ENCODE assay signal across 13 cellular contexts in genomic region chr17:31722251-31723056, GRCh38.
DNase-seq lines count a peak whose midpoint lies in the region; ATAC-seq and TF ChIP-seq lines count a peak whose summit lies in the region.
"Had no signal": no experiment of that assay in that cellular context is flagged by ENCODE, and none has a peak within 500 bp of the region (broad histone marks: within the 10 kb centered on the region; RNA-seq: fewer than 3 reads in every experiment).

No MANE protein-coding gene starts in this region.

- no peaks in the 10 kb centered on the region for H4K20me1 ChIP-seq in GM23248 (ENCODE audit: insufficient read depth)

- H3K9me3 ChIP-seq in GM23248 (ENCODE audit: low read depth) (no peaks in the 10 kb centered on the region), sigmoid colon (no peaks in the 10 kb centered on the region)
- H3K9me3 ChIP-seq: prostate gland, upper lobe of left lung had no signal

- ATAC-seq in Right ventricle myocardium superior (ENCODE audit: poor library complexity) (peak; percentile 94), GM18502 (IDR thresholded peaks at IDR 0.05; ENCODE audit: poor library complexity, unreplicated experiment) (no peak), HG03469 (IDR thresholded peaks at IDR 0.05; ENCODE audit: unreplicated experiment) (no peak)
- ATAC-seq: activated T-cell treated with anti-CD3 and anti-CD28 coated beads, Interleukin-2, amount 50 U/mL, for 4 hours had no signal

- no peaks in the 10 kb centered on the region for H3K79me2 ChIP-seq in GM23248 (ENCODE audit: insufficient read depth)

- H2AFZ ChIP-seq in GM23248, result no peak overlapping the region

- no peaks in the 10 kb centered on the region for H3K9me2 ChIP-seq in GM23248 (ENCODE audit: insufficient read depth)

- no peak for TF ChIP-seq CTCF in sigmoid colon (IDR thresholded peaks at IDR 0.05)

- H3K27ac ChIP-seq in GM23248 (no peak overlapping the region), sigmoid colon (peak overlapping the region; percentile 21 to 79 (median 74))
- H3K27ac ChIP-seq: prostate gland had no signal

- in situ Hi-C loops in GM23248 (cut with MboI), result no loop called here

- H3K4me1 ChIP-seq in GM23248 (ENCODE audit: insufficient read depth), result peaks cover 22% of the 10 kb centered on the region
- peaks cover 0 to 36% (median 28%) of the 10 kb centered on the region in 4 donors for H3K4me1 ChIP-seq in sigmoid colon
- H3K4me1 ChIP-seq: prostate gland had no signal

- peaks cover 9% of the 10 kb centered on the region; the same call in 1 of the 2 replicates for H3F3A ChIP-seq in GM23248 (ENCODE audit: insufficient read depth)

- H3K27me3 ChIP-seq in GM23248 (replicated peaks; ENCODE audit: insufficient read depth) (no peaks in the 10 kb centered on the region), sigmoid colon (no peaks in the 10 kb centered on the region)
- H3K27me3 ChIP-seq: upper lobe of left lung had no signal

- WGBS in GM23248 (ENCODE audit: low coverage in 1 of 2, low lambda C conversion rate in 2 of 2, missing lambda C conversion rate in 2 of 2), 2 experiments, result 68 to 75% methylated on average over 14 of the region's 14 CpGs
- 72 to 87% methylated on average over 14 of the region's 14 CpGs for WGBS in sigmoid colon, 2 donors

- DNase-seq in GM23248, result peak; percentile 60
- peak; percentile 57 for DNase-seq in SW480 (ENCODE audit: low spot score)
- peak; percentile 53 for DNase-seq in Right ventricle myocardium superior
- DNase-seq in sigmoid colon, result no peak
- DNase-seq in UCSD-AML1 (lab: John Stamatoyannopoulos, UW; ENCODE audit: unreplicated experiment), result no peak
- no peak for DNase-seq in activated T-cell treated with anti-CD3 and anti-CD28 coated beads, Interleukin-2, amount 50 U/mL, for 48 hours
- DNase-seq: activated T-cell treated with anti-CD3 and anti-CD28 coated beads, Interleukin-2, amount 50 U/mL, for 4 hours; CD4-positive, CD25-positive, alpha-beta regulatory T cell; NCI-H226; upper lobe of left lung had no signal

- H3K4me2 ChIP-seq in GM23248 (ENCODE audit: unreplicated experiment), result peak overlapping the region; percentile 15

- no peak for TF ChIP-seq POLR2A in sigmoid colon (IDR thresholded peaks at IDR 0.05)

- H3K36me3 ChIP-seq in GM23248 (ENCODE audit: low read depth) (no peaks in the 10 kb centered on the region), sigmoid colon (no peaks in the 10 kb centered on the region)
- H3K36me3 ChIP-seq: prostate gland, upper lobe of left lung had no signal

- peak in 1 of 4 donors; percentile 36 for TF ChIP-seq EP300 in sigmoid colon (IDR thresholded peaks at IDR 0.05)

- intact Hi-C loops in Right ventricle myocardium superior (cut with DNase I) (no loop called here), sigmoid colon (cut with DNase I) (no loop called here)

- no peak overlapping the region for H3K9ac ChIP-seq in GM23248

- H3K4me3 ChIP-seq in GM23248 (no peak overlapping the region), sigmoid colon (no peak overlapping the region)
- H3K4me3 ChIP-seq: prostate gland, upper lobe of left lung had no signal

Comparison
In these comparisons a context has a peak if more than half of its experiments do, and no peak if none do; other contexts are left out.
1. DNase-seq: peak in GM23248 (single experiment), SW480 (single experiment) and Right ventricle myocardium superior (single experiment); none in sigmoid colon (single experiment), UCSD-AML1 (single experiment) and activated T-cell treated with anti-CD3 and anti-CD28 coated beads, Interleukin-2, amount 50 U/mL, for 48 hours (0 of 2).